1 cellular context compared by ENCODE assay signal in the genomic region with DNA sequence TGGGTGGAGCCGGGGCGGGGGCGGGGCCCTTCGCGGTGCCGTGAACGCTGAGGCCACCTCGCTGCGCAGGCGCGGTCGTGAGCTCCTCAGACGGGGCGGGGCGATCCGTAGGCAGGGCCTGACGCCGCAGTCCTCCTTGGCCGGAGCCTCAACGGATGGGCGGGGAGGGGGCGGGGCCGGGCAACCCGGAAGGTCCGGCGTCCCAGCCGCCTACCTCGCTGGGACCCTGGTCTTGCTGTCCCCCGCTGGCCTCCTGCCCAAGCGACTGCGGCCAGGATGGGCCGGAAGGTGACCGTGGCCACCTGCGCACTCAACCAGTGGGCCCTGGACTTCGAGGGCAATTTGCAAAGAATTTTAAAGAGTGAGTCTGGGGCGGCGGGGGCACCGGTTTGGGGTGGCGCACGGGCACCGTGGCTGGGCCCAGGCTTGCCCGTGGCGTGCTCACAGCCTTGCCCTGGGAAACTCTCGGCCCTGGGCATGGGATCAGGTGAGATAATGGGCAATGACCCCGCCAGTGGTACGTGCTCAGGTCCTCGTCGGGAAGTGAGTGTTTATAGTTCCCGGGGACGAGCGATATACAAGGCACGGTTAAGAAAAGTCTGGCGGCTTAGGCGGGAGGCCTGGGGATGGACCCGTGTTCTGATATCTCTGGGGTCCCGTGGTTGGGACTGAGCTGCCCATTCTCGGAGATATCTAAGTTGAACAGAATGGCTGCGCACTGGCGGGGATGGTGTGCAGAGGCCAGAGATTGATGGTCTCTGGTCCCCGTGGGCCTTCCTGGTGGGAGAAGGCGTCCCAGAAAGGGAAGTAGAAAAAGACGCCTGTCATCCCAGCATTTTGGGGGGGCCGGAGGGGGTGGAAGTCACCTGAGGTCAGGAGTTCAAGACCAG.
TF ChIP-seq lines count a peak whose summit lies in the region.

NADSYN1 (plus strand) TSS at position 183 of the 890 bp plus-strand sequence; CDS start at position 277, 94 bp downstream.

TF ChIP-seq in HepG2, 621 proteins besides CTCF, POLR2A, EP300 and RAD21 (continued from another document and continues in another):
- TF ChIP-seq, protein P1, sequence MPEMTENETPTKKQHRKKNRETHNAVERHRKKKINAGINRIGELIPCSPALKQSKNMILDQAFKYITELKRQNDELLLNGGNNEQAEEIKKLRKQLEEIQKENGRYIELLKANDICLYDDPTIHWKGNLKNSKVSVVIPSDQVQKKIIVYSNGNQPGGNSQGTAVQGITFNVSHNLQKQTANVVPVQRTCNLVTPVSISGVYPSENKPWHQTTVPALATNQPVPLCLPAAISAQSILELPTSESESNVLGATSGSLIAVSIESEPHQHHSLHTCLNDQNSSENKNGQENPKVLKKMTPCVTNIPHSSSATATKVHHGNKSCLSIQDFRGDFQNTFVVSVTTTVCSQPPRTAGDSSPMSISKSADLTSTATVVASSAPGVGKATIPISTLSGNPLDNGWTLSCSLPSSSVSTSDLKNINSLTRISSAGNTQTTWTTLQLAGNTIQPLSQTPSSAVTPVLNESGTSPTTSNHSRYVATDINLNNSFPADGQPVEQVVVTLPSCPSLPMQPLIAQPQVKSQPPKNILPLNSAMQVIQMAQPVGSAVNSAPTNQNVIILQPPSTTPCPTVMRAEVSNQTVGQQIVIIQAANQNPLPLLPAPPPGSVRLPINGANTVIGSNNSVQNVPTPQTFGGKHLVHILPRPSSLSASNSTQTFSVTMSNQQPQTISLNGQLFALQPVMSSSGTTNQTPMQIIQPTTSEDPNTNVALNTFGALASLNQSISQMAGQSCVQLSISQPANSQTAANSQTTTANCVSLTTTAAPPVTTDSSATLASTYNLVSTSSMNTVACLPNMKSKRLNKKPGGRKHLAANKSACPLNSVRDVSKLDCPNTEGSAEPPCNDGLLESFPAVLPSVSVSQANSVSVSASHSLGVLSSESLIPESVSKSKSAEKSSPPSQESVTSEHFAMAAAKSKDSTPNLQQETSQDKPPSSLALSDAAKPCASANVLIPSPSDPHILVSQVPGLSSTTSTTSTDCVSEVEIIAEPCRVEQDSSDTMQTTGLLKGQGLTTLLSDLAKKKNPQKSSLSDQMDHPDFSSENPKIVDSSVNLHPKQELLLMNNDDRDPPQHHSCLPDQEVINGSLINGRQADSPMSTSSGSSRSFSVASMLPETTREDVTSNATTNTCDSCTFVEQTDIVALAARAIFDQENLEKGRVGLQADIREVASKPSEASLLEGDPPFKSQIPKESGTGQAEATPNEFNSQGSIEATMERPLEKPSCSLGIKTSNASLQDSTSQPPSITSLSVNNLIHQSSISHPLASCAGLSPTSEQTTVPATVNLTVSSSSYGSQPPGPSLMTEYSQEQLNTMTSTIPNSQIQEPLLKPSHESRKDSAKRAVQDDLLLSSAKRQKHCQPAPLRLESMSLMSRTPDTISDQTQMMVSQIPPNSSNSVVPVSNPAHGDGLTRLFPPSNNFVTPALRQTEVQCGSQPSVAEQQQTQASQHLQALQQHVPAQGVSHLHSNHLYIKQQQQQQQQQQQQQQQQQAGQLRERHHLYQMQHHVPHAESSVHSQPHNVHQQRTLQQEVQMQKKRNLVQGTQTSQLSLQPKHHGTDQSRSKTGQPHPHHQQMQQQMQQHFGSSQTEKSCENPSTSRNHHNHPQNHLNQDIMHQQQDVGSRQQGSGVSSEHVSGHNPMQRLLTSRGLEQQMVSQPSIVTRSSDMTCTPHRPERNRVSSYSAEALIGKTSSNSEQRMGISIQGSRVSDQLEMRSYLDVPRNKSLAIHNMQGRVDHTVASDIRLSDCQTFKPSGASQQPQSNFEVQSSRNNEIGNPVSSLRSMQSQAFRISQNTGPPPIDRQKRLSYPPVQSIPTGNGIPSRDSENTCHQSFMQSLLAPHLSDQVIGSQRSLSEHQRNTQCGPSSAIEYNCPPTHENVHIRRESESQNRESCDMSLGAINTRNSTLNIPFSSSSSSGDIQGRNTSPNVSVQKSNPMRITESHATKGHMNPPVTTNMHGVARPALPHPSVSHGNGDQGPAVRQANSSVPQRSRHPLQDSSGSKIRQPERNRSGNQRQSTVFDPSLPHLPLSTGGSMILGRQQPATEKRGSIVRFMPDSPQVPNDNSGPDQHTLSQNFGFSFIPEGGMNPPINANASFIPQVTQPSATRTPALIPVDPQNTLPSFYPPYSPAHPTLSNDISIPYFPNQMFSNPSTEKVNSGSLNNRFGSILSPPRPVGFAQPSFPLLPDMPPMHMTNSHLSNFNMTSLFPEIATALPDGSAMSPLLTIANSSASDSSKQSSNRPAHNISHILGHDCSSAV (CRISPR knock-in tag; IDR thresholded peaks at IDR 0.05; ENCODE audit: borderline replicate concordance): no peak
- no peak for TF ChIP-seq KLF15 (CRISPR knock-in tag; IDR thresholded peaks at IDR 0.05; ENCODE audit: borderline replicate concordance)
- no peak for TF ChIP-seq RXRB (CRISPR knock-in tag; IDR thresholded peaks at IDR 0.05; ENCODE audit: borderline replicate concordance)
- TF ChIP-seq ZBTB10 (CRISPR knock-in tag; IDR thresholded peaks at IDR 0.05; ENCODE audit: borderline replicate concordance): no peak
- TF ChIP-seq TGIF2 (CRISPR knock-in tag; IDR thresholded peaks at IDR 0.05): no peak; the same call in 1 of the 2 replicates
- no peak for TF ChIP-seq MLXIP (CRISPR knock-in tag; IDR thresholded peaks at IDR 0.05; ENCODE audit: borderline replicate concordance)
- TF ChIP-seq ZZZ3 (CRISPR knock-in tag; IDR thresholded peaks at IDR 0.05; ENCODE audit: borderline replicate concordance): no peak
- TF ChIP-seq ZSCAN9 (CRISPR knock-in tag; IDR thresholded peaks at IDR 0.05; ENCODE audit: borderline replicate concordance): no peak
- no peak for TF ChIP-seq ZNF615 (CRISPR knock-in tag; IDR thresholded peaks at IDR 0.05; ENCODE audit: borderline replicate concordance)
- TF ChIP-seq ZNF432 (CRISPR knock-in tag; IDR thresholded peaks at IDR 0.05; ENCODE audit: borderline replicate concordance): no peak
- TF ChIP-seq NR3C1 (CRISPR knock-in tag; IDR thresholded peaks at IDR 0.05): no peak
- peak; percentile 55; the same call in 1 of the 2 replicates for TF ChIP-seq ZSCAN29 (CRISPR knock-in tag; conservative IDR thresholded peaks at IDR 0.05)
- TF ChIP-seq ZNF362 (CRISPR knock-in tag; IDR thresholded peaks at IDR 0.05; ENCODE audit: borderline replicate concordance): no peak
- TF ChIP-seq KLF9 (CRISPR knock-in tag; IDR thresholded peaks at IDR 0.05; ENCODE audit: low read depth): no peak
- no peak for TF ChIP-seq GLMP (CRISPR knock-in tag; IDR thresholded peaks at IDR 0.05; ENCODE audit: borderline replicate concordance)
- no peak for TF ChIP-seq ZNF724P (CRISPR knock-in tag; IDR thresholded peaks at IDR 0.05; ENCODE audit: borderline replicate concordance)
- no peak for TF ChIP-seq RFX1 (IDR thresholded peaks at IDR 0.05)
- TF ChIP-seq, protein P2, sequence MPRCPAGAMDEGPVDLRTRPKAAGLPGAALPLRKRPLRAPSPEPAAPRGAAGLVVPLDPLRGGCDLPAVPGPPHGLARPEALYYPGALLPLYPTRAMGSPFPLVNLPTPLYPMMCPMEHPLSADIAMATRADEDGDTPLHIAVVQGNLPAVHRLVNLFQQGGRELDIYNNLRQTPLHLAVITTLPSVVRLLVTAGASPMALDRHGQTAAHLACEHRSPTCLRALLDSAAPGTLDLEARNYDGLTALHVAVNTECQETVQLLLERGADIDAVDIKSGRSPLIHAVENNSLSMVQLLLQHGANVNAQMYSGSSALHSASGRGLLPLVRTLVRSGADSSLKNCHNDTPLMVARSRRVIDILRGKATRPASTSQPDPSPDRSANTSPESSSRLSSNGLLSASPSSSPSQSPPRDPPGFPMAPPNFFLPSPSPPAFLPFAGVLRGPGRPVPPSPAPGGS (CRISPR knock-in tag; IDR thresholded peaks at IDR 0.05): no peak
- TF ChIP-seq, protein P3, sequence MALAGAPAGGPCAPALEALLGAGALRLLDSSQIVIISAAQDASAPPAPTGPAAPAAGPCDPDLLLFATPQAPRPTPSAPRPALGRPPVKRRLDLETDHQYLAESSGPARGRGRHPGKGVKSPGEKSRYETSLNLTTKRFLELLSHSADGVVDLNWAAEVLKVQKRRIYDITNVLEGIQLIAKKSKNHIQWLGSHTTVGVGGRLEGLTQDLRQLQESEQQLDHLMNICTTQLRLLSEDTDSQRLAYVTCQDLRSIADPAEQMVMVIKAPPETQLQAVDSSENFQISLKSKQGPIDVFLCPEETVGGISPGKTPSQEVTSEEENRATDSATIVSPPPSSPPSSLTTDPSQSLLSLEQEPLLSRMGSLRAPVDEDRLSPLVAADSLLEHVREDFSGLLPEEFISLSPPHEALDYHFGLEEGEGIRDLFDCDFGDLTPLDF (CRISPR knock-in tag; IDR thresholded peaks at IDR 0.05): no peak
- peak; percentile 34; the same call in 1 of the 2 replicates for TF ChIP-seq HNF1B (CRISPR knock-in tag; IDR thresholded peaks at IDR 0.05)
- 0 out of 2 replicates have a peak, but pooled peaks have one; percentile 5 for TF ChIP-seq RARA (CRISPR knock-in tag; IDR thresholded peaks at IDR 0.05)
- no peak for TF ChIP-seq ZNF460 (CRISPR knock-in tag; IDR thresholded peaks at IDR 0.05; ENCODE audit: borderline replicate concordance)
- TF ChIP-seq KAT2B (IDR thresholded peaks at IDR 0.05; ENCODE audit: borderline replicate concordance, low read depth, low read length): no peak
- TF ChIP-seq ZNF44 (CRISPR knock-in tag; IDR thresholded peaks at IDR 0.05): no peak
- 0 out of 2 replicates have a peak, but pooled peaks have one; percentile 5 for TF ChIP-seq BCL6 (CRISPR knock-in tag; IDR thresholded peaks at IDR 0.05)
- no peak for TF ChIP-seq CBX1 (IDR thresholded peaks at IDR 0.05; ENCODE audit: low read depth)
- no peak for TF ChIP-seq JUND (CRISPR knock-in tag; IDR thresholded peaks at IDR 0.05)
- TF ChIP-seq KDM6A (CRISPR knock-in tag; IDR thresholded peaks at IDR 0.05; ENCODE audit: low read depth): no peak
- peak; percentile 61; the same call in 1 of the 2 replicates for TF ChIP-seq HNRNPL (IDR thresholded peaks at IDR 0.05; ENCODE audit: low read depth, low read length)
- no peak for TF ChIP-seq SYNCRIP (IDR thresholded peaks at IDR 0.05; ENCODE audit: insufficient read depth, low read depth, low read length)
- no peak for TF ChIP-seq GABPA (IDR thresholded peaks at IDR 0.05; ENCODE audit: low read depth, low read length)
- TF ChIP-seq GABPA (CRISPR knock-in tag; IDR thresholded peaks at IDR 0.05; ENCODE audit: low read depth): peak; percentile 62
- no peak for TF ChIP-seq TBP (CRISPR knock-in tag; IDR thresholded peaks at IDR 0.05)
